ENCODE assay signal across 34 cellular contexts in the genomic region with DNA sequence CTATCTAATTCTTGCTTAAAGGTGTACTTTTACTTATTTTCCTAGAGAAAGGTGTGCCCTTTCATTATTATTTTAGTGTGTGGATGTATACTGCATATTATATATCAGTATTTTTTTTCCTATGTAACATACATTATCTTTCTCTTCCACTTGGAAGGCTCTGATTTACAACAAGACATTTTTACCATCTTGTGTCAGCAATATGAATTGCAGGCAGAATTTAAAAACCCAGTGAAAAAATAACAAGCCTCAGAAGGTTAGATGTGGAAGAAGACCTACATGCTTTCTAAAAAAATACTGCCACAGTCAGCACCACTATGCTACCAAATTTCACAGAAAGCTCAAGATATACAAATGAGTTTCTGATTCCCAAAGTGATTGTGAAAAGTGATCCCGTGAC.
"Had no signal": no experiment of that assay in that cellular context is flagged by ENCODE, and none has a peak within 500 bp of the region (broad histone marks: within the 10 kb centered on the region; RNA-seq: fewer than 3 reads in every experiment).

No MANE protein-coding gene starts in this region.

- H3K36me3 ChIP-seq: SJSA1, WERI-Rb-1 had no signal

- DNase-seq: activated CD4-positive, alpha-beta memory T cell treated with anti-CD3 and anti-CD28 coated beads, Interleukin-2, amount 10 ng/mL, durations not matched to agents 7 days and 5 days; activated CD4-positive, alpha-beta T cell treated with anti-CD3 and anti-CD28 coated beads for 1 hour; activated CD4-positive, alpha-beta T cell treated with anti-CD3 and anti-CD28 coated beads for 48 hours; activated CD4-positive, CD25-positive, alpha-beta regulatory T cell; activated CD8-positive, alpha-beta memory T cell treated with anti-CD3 and anti-CD28 coated beads for 24 hours; activated CD8-positive, alpha-beta memory T cell treated with anti-CD3 and anti-CD28 coated beads, Interleukin-2, amount 10 ng/mL, durations not matched to agents 7 days and 5 days; activated CD8-positive, alpha-beta memory T cell treated with anti-CD3 and anti-CD28 coated beads, Interleukin-2, amount 50 U/mL, for 48 hours; activated effector memory CD4-positive, alpha-beta T cell treated with Interleukin-2 at 50 U/mL for 16 hours; activated naive CD4-positive, alpha-beta T cell treated with anti-CD3 and anti-CD28 coated beads, Interleukin-2, amount 10 ng/mL, durations not matched to agents 7 days and 5 days; activated naive CD8-positive, alpha-beta T cell treated with anti-CD3 and anti-CD28 coated beads, Interleukin-2, amount 50 U/mL, for 24 hours; activated T-cell treated with anti-CD3 and anti-CD28 coated beads, Interleukin-2, amount 50 U/mL, for 48 hours; anterior cingulate cortex; caudate nucleus; cerebellar nuclear complex; Karpas-422; NCI-H1048; NCI-H1105 treated with DMSO at 0.1 percent for 48 hours; NCI-H1436; NCI-H1694; NCI-H1930; NCI-H345; NCI-H524 treated with DMSO at 0.1 percent for 48 hours; PC-9; Right ventricle myocardium superior; SK-N-SH; T-helper 1 cell; T-helper 2 cell; T-helper 9 cell; WERI-Rb-1 had no signal

- H3K4me1 ChIP-seq: SJSA1 had no signal

- H3K36me3 Mint-ChIP-seq: activated CD8-positive, alpha-beta memory T cell treated with anti-CD3 and anti-CD28 coated beads, Interleukin-2, amount 10 ng/mL, durations not matched to agents 7 days and 5 days; activated naive CD4-positive, alpha-beta T cell treated with anti-CD3 and anti-CD28 coated beads, Interleukin-2, amount 10 ng/mL, durations not matched to agents 7 days and 5 days; activated naive CD8-positive, alpha-beta T cell; brain had no signal

- H3K4me3 ChIP-seq: PC-9, SJSA1 had no signal

- H3K9me3 ChIP-seq: SJSA1, SK-N-SH had no signal

- H3K27me3 ChIP-seq: SJSA1 had no signal

- H3K27ac ChIP-seq: PC-9, SJSA1, WERI-Rb-1 had no signal

- H3K4me1 Mint-ChIP-seq: activated CD4-positive, alpha-beta memory T cell treated with anti-CD3 and anti-CD28 coated beads, Interleukin-2, amount 10 ng/mL, durations not matched to agents 7 days and 5 days; activated CD8-positive, alpha-beta memory T cell treated with anti-CD3 and anti-CD28 coated beads, Interleukin-2, amount 10 ng/mL, durations not matched to agents 7 days and 5 days; activated naive CD4-positive, alpha-beta T cell treated with anti-CD3 and anti-CD28 coated beads, Interleukin-2, amount 10 ng/mL, durations not matched to agents 7 days and 5 days; activated naive CD8-positive, alpha-beta T cell treated with anti-CD3 and anti-CD28 coated beads, Interleukin-2, amount 50 U/mL, for 24 hours had no signal

- H3K4me3 Mint-ChIP-seq: activated CD4-positive, alpha-beta memory T cell treated with anti-CD3 and anti-CD28 coated beads, Interleukin-2, amount 10 ng/mL, durations not matched to agents 7 days and 5 days; activated CD8-positive, alpha-beta memory T cell treated with anti-CD3 and anti-CD28 coated beads, Interleukin-2, amount 10 ng/mL, durations not matched to agents 7 days and 5 days; activated naive CD4-positive, alpha-beta T cell treated with anti-CD3 and anti-CD28 coated beads, Interleukin-2, amount 10 ng/mL, durations not matched to agents 7 days and 5 days; activated naive CD8-positive, alpha-beta T cell; activated naive CD8-positive, alpha-beta T cell treated with anti-CD3 and anti-CD28 coated beads, Interleukin-2, amount 50 U/mL, for 24 hours; brain had no signal

- ATAC-seq: activated CD8-positive, alpha-beta memory T cell treated with anti-CD3 and anti-CD28 coated beads, Interleukin-2, amount 10 ng/mL, durations not matched to agents 7 days and 5 days; activated naive CD8-positive, alpha-beta T cell treated with anti-CD3 and anti-CD28 coated beads, Interleukin-2, amount 50 U/mL, for 24 hours had no signal

- H2AFZ ChIP-seq: PC-9 had no signal

- H3K9me2 ChIP-seq: SK-N-SH had no signal

- FAIRE-seq: bronchial epithelial cell, RCC 7860 had no signal

- H3K27ac Mint-ChIP-seq: activated CD4-positive, alpha-beta memory T cell treated with anti-CD3 and anti-CD28 coated beads, Interleukin-2, amount 10 ng/mL, durations not matched to agents 7 days and 5 days; activated CD8-positive, alpha-beta memory T cell treated with anti-CD3 and anti-CD28 coated beads, Interleukin-2, amount 10 ng/mL, durations not matched to agents 7 days and 5 days; activated naive CD4-positive, alpha-beta T cell treated with anti-CD3 and anti-CD28 coated beads, Interleukin-2, amount 10 ng/mL, durations not matched to agents 7 days and 5 days; activated naive CD8-positive, alpha-beta T cell; activated naive CD8-positive, alpha-beta T cell treated with anti-CD3 and anti-CD28 coated beads, Interleukin-2, amount 50 U/mL, for 24 hours had no signal

- H3K9ac ChIP-seq: SK-N-SH had no signal

- H3K27me3 Mint-ChIP-seq: activated CD4-positive, alpha-beta memory T cell treated with anti-CD3 and anti-CD28 coated beads, Interleukin-2, amount 10 ng/mL, durations not matched to agents 7 days and 5 days; activated CD8-positive, alpha-beta memory T cell treated with anti-CD3 and anti-CD28 coated beads, Interleukin-2, amount 10 ng/mL, durations not matched to agents 7 days and 5 days; activated naive CD4-positive, alpha-beta T cell treated with anti-CD3 and anti-CD28 coated beads, Interleukin-2, amount 10 ng/mL, durations not matched to agents 7 days and 5 days; activated naive CD8-positive, alpha-beta T cell treated with anti-CD3 and anti-CD28 coated beads, Interleukin-2, amount 50 U/mL, for 24 hours; brain had no signal

- H3K9me3 Mint-ChIP-seq: activated CD4-positive, alpha-beta memory T cell treated with anti-CD3 and anti-CD28 coated beads, Interleukin-2, amount 10 ng/mL, durations not matched to agents 7 days and 5 days; activated naive CD4-positive, alpha-beta T cell treated with anti-CD3 and anti-CD28 coated beads, Interleukin-2, amount 10 ng/mL, durations not matched to agents 7 days and 5 days; activated naive CD8-positive, alpha-beta T cell treated with anti-CD3 and anti-CD28 coated beads, Interleukin-2, amount 50 U/mL, for 24 hours had no signal

- H3K4me2 ChIP-seq: PC-9, SK-N-SH had no signal
